8 cellular contexts compared by ENCODE assay signal in the genomic region with DNA sequence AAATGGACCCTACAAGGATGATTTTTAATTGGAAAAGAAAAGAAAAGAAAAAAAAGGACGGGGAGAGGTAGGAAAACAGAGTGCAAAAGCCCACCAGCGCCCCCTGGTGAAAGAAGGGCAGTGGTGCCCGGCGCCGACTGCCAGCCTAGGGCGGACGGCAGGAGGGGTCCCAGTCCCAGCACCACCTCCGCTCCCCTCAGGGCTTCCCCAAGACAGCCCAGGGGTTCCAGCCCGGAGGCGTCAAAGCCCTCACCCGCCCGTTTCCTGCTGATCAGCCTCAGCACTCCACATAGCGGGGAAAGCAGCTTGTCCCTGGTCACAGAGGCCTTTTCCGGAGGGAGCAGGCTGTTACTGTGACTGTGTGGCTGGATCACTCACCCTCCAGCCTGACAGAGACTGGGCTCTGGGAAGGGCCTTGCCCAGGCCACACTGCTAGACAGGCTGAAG.
DNase-seq lines count a peak whose midpoint lies in the region; ATAC-seq and TF ChIP-seq lines count a peak whose summit lies in the region.

No MANE protein-coding gene starts in this region.

- H3K27me3 Mint-ChIP-seq in activated naive CD4-positive, alpha-beta T cell treated with anti-CD3 and anti-CD28 coated beads, Interleukin-2, amount 10 ng/mL, durations not matched to agents 7 days and 5 days = no peaks in the 10 kb centered on the region

- peaks cover 0 to 23% (median 3%) of the 10 kb centered on the region in 9 donors for H3K4me1 ChIP-seq in heart right ventricle

- no peaks in the 10 kb centered on the region for H3K9me3 ChIP-seq in heart right ventricle

- H3K27ac Mint-ChIP-seq in activated naive CD4-positive, alpha-beta T cell treated with anti-CD3 and anti-CD28 coated beads, Interleukin-2, amount 10 ng/mL, durations not matched to agents 7 days and 5 days = no peak overlapping the region

- CTCF ChIA-PET in activated naive CD4-positive, alpha-beta T cell treated with anti-CD3 and anti-CD28 coated beads, Interleukin-2, amount 10 ng/mL, durations not matched to agents 7 days and 5 days (lab: Charles Lee) = interaction anchor here (1.2 to 2.5 kb wide), 5 partner anchors 11 to 375 kb away, joined by 3 to 19 read pairs (median 4); no protein-coding TSS in a partner anchor

- H3K4me3 Mint-ChIP-seq in activated naive CD4-positive, alpha-beta T cell treated with anti-CD3 and anti-CD28 coated beads, Interleukin-2, amount 10 ng/mL, durations not matched to agents 7 days and 5 days = no peak overlapping the region

- peak in 7 of 8 donors; percentile 36 to 77 (median 66) for ATAC-seq in heart right ventricle
- peak; percentile 75 for ATAC-seq in sciatic nerve
- ATAC-seq in GM18867 (IDR thresholded peaks at IDR 0.05; ENCODE audit: unreplicated experiment) = no peak

- H3K4me3 ChIP-seq in HFF-Myc (replicated peaks; ENCODE audit: low read depth, low read length) (no peak overlapping the region), heart right ventricle (no peak overlapping the region)

- peak; percentile 95 for TF ChIP-seq CTCF in HFF-Myc (IDR thresholded peaks at IDR 0.05; ENCODE audit: low read depth, low read length, missing control alignments)
- TF ChIP-seq CTCF in heart right ventricle (IDR thresholded peaks at IDR 0.05) = peak; percentile 78 to 99 (median 92)

- H3K36me3 ChIP-seq in heart right ventricle = no peaks in the 10 kb centered on the region

- 9% methylated on average over 14 of the region's 14 CpGs for WGBS in heart right ventricle, 2 donors

- H3K9me3 Mint-ChIP-seq in activated naive CD4-positive, alpha-beta T cell treated with anti-CD3 and anti-CD28 coated beads, Interleukin-2, amount 10 ng/mL, durations not matched to agents 7 days and 5 days = no peaks in the 10 kb centered on the region

- H3K36me3 Mint-ChIP-seq in activated naive CD4-positive, alpha-beta T cell treated with anti-CD3 and anti-CD28 coated beads, Interleukin-2, amount 10 ng/mL, durations not matched to agents 7 days and 5 days = no peaks in the 10 kb centered on the region

- no peaks in the 10 kb centered on the region for H3K4me1 Mint-ChIP-seq in activated naive CD4-positive, alpha-beta T cell treated with anti-CD3 and anti-CD28 coated beads, Interleukin-2, amount 10 ng/mL, durations not matched to agents 7 days and 5 days

- no peak overlapping the region for H3K27ac ChIP-seq in heart right ventricle

- H3K27me3 ChIP-seq in heart right ventricle = peaks cover 0 to 53% (median 36%) of the 10 kb centered on the region in 7 donors

- intact Hi-C loops in heart right ventricle (cut with DNase I) = loop anchor here in 7 of 10 donors (1.0 to 10.0 kb wide), 4 partner anchors 374 to 726 kb away; a partner anchor contains a TSS
- intact Hi-C loops in sciatic nerve (cut with DNase I) = no loop called here

- DNase-seq in Daoy (ENCODE audit: low read depth) (peak; percentile 59), HFF-Myc (ENCODE audit: extremely low read depth, low read depth) (no peak), NCI-H82 (lab: John Stamatoyannopoulos, UW) (peak; percentile 78), heart right ventricle (peak; percentile 41 to 74), sciatic nerve (ENCODE audit: low spot score) (peak; percentile 89), H4 (ENCODE audit: low spot score) (no peak)
- DNase-seq in activated naive CD4-positive, alpha-beta T cell treated with anti-CD3 and anti-CD28 coated beads, Interleukin-2, amount 10 ng/mL, durations not matched to agents 7 days and 5 days = peak; percentile 65

Comparison
In these comparisons a context has a peak if more than half of its experiments do, and no peak if none do; other contexts are left out.
1. DNase-seq: peak in Daoy (single experiment), NCI-H82 (single experiment), activated naive CD4-positive, alpha-beta T cell treated with anti-CD3 and anti-CD28 coated beads, Interleukin-2, amount 10 ng/mL, durations not matched to agents 7 days and 5 days (single experiment), heart right ventricle (2 of 2) and sciatic nerve (single experiment); none in HFF-Myc (single experiment) and H4 (single experiment).